18 cellular contexts compared by ENCODE assay signal in the genomic region with DNA sequence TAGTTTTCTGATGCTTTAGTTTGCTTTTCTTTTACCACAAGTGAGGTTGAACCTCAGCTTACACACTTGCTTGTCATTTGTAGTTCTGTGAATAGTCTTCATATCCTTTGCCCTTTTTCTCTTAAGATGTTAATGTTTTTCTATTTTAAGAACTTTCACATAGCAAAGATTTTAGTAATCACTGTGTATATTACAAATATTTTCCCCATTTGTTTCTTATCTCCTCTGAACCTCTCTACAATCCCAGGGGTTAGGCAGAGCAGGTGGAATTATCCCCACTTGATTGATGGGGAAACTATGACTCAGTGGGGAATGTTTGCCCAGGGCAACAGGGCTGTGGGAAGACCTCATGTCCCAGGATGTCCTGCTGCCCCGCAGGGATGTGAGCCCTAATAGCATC. TPM values are rescaled to one million over a fixed set of nuclear protein-coding genes. Genes with fewer than 3 reads are reported as not detected.
DNase-seq lines count a peak whose midpoint lies in the region; ATAC-seq, FAIRE-seq and TF ChIP-seq lines count a peak whose summit lies in the region.
"Had no signal": no experiment of that assay in that cellular context is flagged by ENCODE, and none has a peak within 500 bp of the region (broad histone marks: within the 10 kb centered on the region; RNA-seq: fewer than 3 reads in every experiment).

No MANE protein-coding gene starts in this region.

- no peak for TF ChIP-seq CTCF in hepatocyte (IDR thresholded peaks at IDR 0.05; ENCODE audit: poor library complexity)

- H3K27me3 ChIP-seq in hepatocyte = no peaks in the 10 kb centered on the region

- no peak overlapping the region for H3K4me3 ChIP-seq in hepatocyte

- H2AFZ ChIP-seq in hepatocyte = no peak overlapping the region

- peak; percentile 62 for DNase-seq in AG08396 (ENCODE audit: low spot score)
- peak; percentile 5 for DNase-seq in HS-5 (ENCODE audit: low read depth)
- DNase-seq in astrocyte of the hippocampus (ENCODE audit: low read depth, low spot score) = peak; percentile 55
- peak; percentile 32 for DNase-seq in hepatocyte (ENCODE audit: low spot score)
- DNase-seq in germinal center (ENCODE audit: low spot score) = no peak
- DNase-seq in RCC 7860 (ENCODE audit: low spot score) = no peak
- DNase-seq in NCI-H2171 (lab: John Stamatoyannopoulos, UW) = no peak
- DNase-seq: activated CD8-positive, alpha-beta T cell treated with anti-CD3 and anti-CD28 coated beads, Interleukin-2, amount 10 ng/mL, durations not matched to agents 7 days and 5 days; amniotic stem cell; GF-D8; H9; NCI-H2081; NCI-H82; stimulated activated CD4-positive, alpha-beta T cell treated with anti-CD3 and anti-CD28 coated beads, Interleukin-15, amount 100 ng/mL, for 24 hours; T-helper 1 cell had no signal

- no peak for FAIRE-seq in RCC 7860 (lab: Jason Lieb, UNC)
- FAIRE-seq: HepG2 had no signal

- H3K4me2 ChIP-seq in hepatocyte = no peak overlapping the region

- no peaks in the 10 kb centered on the region for H3K36me3 ChIP-seq in hepatocyte (replicated peaks; ENCODE audit: insufficient read depth, low read depth)

- ATAC-seq in GM19324 (IDR thresholded peaks at IDR 0.05; ENCODE audit: low FRiP score, unreplicated experiment) = no peak
- ATAC-seq: activated CD8-positive, alpha-beta T cell treated with anti-CD3 and anti-CD28 coated beads, Interleukin-2, amount 10 ng/mL, durations not matched to agents 7 days and 5 days; HepG2 had no signal

- no peaks in the 10 kb centered on the region for H3K79me2 ChIP-seq in hepatocyte

- H4K20me1 ChIP-seq in hepatocyte (ENCODE audit: insufficient read depth, poor library complexity, severe bottlenecking) = no peaks in the 10 kb centered on the region

- no peaks in the 10 kb centered on the region for H3K9me3 ChIP-seq in hepatocyte (ENCODE audit: low read depth)

- H3K27ac ChIP-seq in hepatocyte = peak overlapping the region; percentile 21
- H3K27ac ChIP-seq: VCaP had no signal

- WGBS in hepatocyte (ENCODE audit: low lambda C conversion rate, missing lambda C conversion rate) = 84% methylated on average over 1 of the region's 1 CpG

- H3K9me2 ChIP-seq in hepatocyte (replicated peaks; ENCODE audit: insufficient read depth) = no peaks in the 10 kb centered on the region

- no peaks in the 10 kb centered on the region for H3K4me1 ChIP-seq in hepatocyte (ENCODE audit: insufficient read depth)

RNA-seq across cellular contexts. Expression of gene MYH3, which starts 11.7 kb away (rescaled TPM):
- 0.48 and 0.93 TPM in 2 replicates for total RNA-seq in hepatocyte
- 1.9 and 3.5 TPM in 2 replicates for polyA plus RNA-seq in hepatocyte

RNA-seq across cellular contexts. Expression of gene SCO1, which starts 28.6 kb away (rescaled TPM):
- total RNA-seq in hepatocyte = 37.4 and 45.8 TPM in 2 replicates
- polyA plus RNA-seq in hepatocyte = 34.0 and 43.4 TPM in 2 replicates

RNA-seq across cellular contexts. Expression of gene ADPRM, which starts 28.6 kb away (rescaled TPM):
- 12.5 and 17.8 TPM in 2 replicates for total RNA-seq in hepatocyte
- polyA plus RNA-seq in hepatocyte = 5.8 and 7.7 TPM in 2 replicates

Comparison
In these comparisons a context has a peak if more than half of its experiments do, and no peak if none do; other contexts are left out.
1. DNase-seq: peak in AG08396 (single experiment), HS-5 (single experiment), astrocyte of the hippocampus (single experiment) and hepatocyte (single experiment); none in germinal center (single experiment), RCC 7860 (single experiment) and NCI-H2171 (single experiment).